Comparison of ENCODE assay signal across 8 cellular contexts in genomic region chr6:107956586-107957164, GRCh38. TPM values are rescaled to one million over a fixed set of nuclear protein-coding genes. Genes with fewer than 3 reads are reported as not detected.
DNase-seq lines count a peak whose midpoint lies in the region; ATAC-seq, FAIRE-seq and TF ChIP-seq lines count a peak whose summit lies in the region.

No MANE protein-coding gene starts in this region.

- H3K4me1 Mint-ChIP-seq in CD8-positive, alpha-beta memory T cell: peaks cover 27 to 51% (median 44%) of the 10 kb centered on the region in 3 donors
- peaks cover 40% of the 10 kb centered on the region for H3K4me1 Mint-ChIP-seq in activated CD4-positive, alpha-beta memory T cell treated with anti-CD3 and anti-CD28 coated beads for 36 hours (ENCODE audit: low read depth)
- H3K4me1 Mint-ChIP-seq in glutamatergic neuron (ENCODE audit: low read depth, unreplicated experiment): peaks cover 13% of the 10 kb centered on the region

- peak overlapping the region; percentile 67 for H3K27ac ChIP-seq in CD8-positive, alpha-beta memory T cell (ENCODE audit: low read depth, low read length)
- peak overlapping the region in 1 of 2 donors; percentile 80 for H3K27ac ChIP-seq in small intestine (ENCODE audit: low read depth in 1 of 2, low read length in 1 of 2)

- POLR2A ChIA-PET in CD8-positive, alpha-beta memory T cell (lab: Charles Lee): interaction anchor here (0.7 to 1.5 kb wide), 2 partner anchors 10 to 133 kb away, joined by 3 read pairs; partner anchors contain the start of gene SCML4
- POLR2A ChIA-PET in activated CD4-positive, alpha-beta memory T cell treated with anti-CD3 and anti-CD28 coated beads for 36 hours (lab: Charles Lee): interaction anchor here (0.5 to 1.1 kb wide), 3 partner anchors 9 to 92 kb away, joined by 3 read pairs; no protein-coding TSS in a partner anchor

- no peak for ATAC-seq in HG02870 (IDR thresholded peaks at IDR 0.05; ENCODE audit: unreplicated experiment)

- WGBS in small intestine, 3 donors: 3 to 6% (median 4%) methylated on average over 5 of the region's 5 CpGs

- in situ Hi-C loops in KBM-7 (cut with MboI; ENCODE audit: low pct_unique_long_range_greater_than_20kb, low sequenced_read_pairs): loop anchor here (25.0 kb wide), 1 partner anchor 1131 kb away; the partner anchor contains the start of genes CEP57L1 and SESN1

- intact Hi-C loops in activated CD4-positive, alpha-beta memory T cell treated with anti-CD3 and anti-CD28 coated beads for 36 hours (cut with micrococcal nuclease): loop anchor here (2.0 to 10.0 kb wide), 6 partner anchors 134 to 1528 kb away; partner anchors contain the start of genes CD164, CEP57L1, SNX3 and ZBTB24

- H3K9me3 ChIP-seq in CD8-positive, alpha-beta memory T cell (ENCODE audit: low read length): no peaks in the 10 kb centered on the region
- H3K9me3 ChIP-seq in small intestine (ENCODE audit: control insufficient read depth, low read depth): no peaks in the 10 kb centered on the region

- H3K27ac Mint-ChIP-seq in CD8-positive, alpha-beta memory T cell: peak overlapping the region; percentile 81 to 100 (median 96)
- peak overlapping the region; percentile 95 for H3K27ac Mint-ChIP-seq in activated CD4-positive, alpha-beta memory T cell treated with anti-CD3 and anti-CD28 coated beads for 36 hours
- H3K27ac Mint-ChIP-seq in glutamatergic neuron (ENCODE audit: unreplicated experiment): peak overlapping the region; percentile 99

- peak overlapping the region; percentile 84 for H3K4me3 ChIP-seq in CD8-positive, alpha-beta memory T cell (ENCODE audit: low read length)
- H3K4me3 ChIP-seq in small intestine (ENCODE audit: low read depth in 1 of 2, low read length in 2 of 2): peak overlapping the region; percentile 17 to 96

- no peak for TF ChIP-seq CTCF in glutamatergic neuron (IDR thresholded peaks at IDR 0.05; ENCODE audit: partially characterized antibody, unreplicated experiment)

- no peak for FAIRE-seq in small intestine (lab: Jason Lieb, UNC)
- no peak for FAIRE-seq in urothelium cell line (lab: Jason Lieb, UNC)

- no peaks in the 10 kb centered on the region for H3K9me3 Mint-ChIP-seq in CD8-positive, alpha-beta memory T cell
- H3K9me3 Mint-ChIP-seq in activated CD4-positive, alpha-beta memory T cell treated with anti-CD3 and anti-CD28 coated beads for 36 hours: no peaks in the 10 kb centered on the region
- H3K9me3 Mint-ChIP-seq in glutamatergic neuron (ENCODE audit: unreplicated experiment): peaks cover 27% of the 10 kb centered on the region

- peaks cover 0 to 19% (median 7%) of the 10 kb centered on the region in 3 donors for H3K36me3 Mint-ChIP-seq in CD8-positive, alpha-beta memory T cell
- H3K36me3 Mint-ChIP-seq in activated CD4-positive, alpha-beta memory T cell treated with anti-CD3 and anti-CD28 coated beads for 36 hours: peaks cover 15% of the 10 kb centered on the region
- H3K36me3 Mint-ChIP-seq in glutamatergic neuron (ENCODE audit: unreplicated experiment): no peaks in the 10 kb centered on the region

- H3K27me3 Mint-ChIP-seq in CD8-positive, alpha-beta memory T cell: no peaks in the 10 kb centered on the region
- H3K27me3 Mint-ChIP-seq in activated CD4-positive, alpha-beta memory T cell treated with anti-CD3 and anti-CD28 coated beads for 36 hours: no peaks in the 10 kb centered on the region
- H3K27me3 Mint-ChIP-seq in glutamatergic neuron (ENCODE audit: unreplicated experiment): peaks cover 16% of the 10 kb centered on the region

- no peaks in the 10 kb centered on the region for H3K36me3 ChIP-seq in CD8-positive, alpha-beta memory T cell (ENCODE audit: insufficient read depth, low read length)
- H3K36me3 ChIP-seq in small intestine (ENCODE audit: control insufficient read depth in 2 of 2, insufficient read depth in 2 of 2, low read length in 2 of 2): no peaks in the 10 kb centered on the region

- no peaks in the 10 kb centered on the region for H3K27me3 ChIP-seq in CD8-positive, alpha-beta memory T cell (ENCODE audit: insufficient read depth, low read length, poor library complexity, severe bottlenecking)
- H3K27me3 ChIP-seq in small intestine (ENCODE audit: control insufficient read depth in 2 of 2, insufficient read depth in 2 of 2, low read length in 2 of 2): no peaks in the 10 kb centered on the region

- CTCF ChIA-PET in CD8-positive, alpha-beta memory T cell (lab: Charles Lee): no interaction called here
- CTCF ChIA-PET in activated CD4-positive, alpha-beta memory T cell treated with anti-CD3 and anti-CD28 coated beads for 36 hours (lab: Charles Lee): interaction anchor here (1.5 to 1.6 kb wide), 3 partner anchors 13 to 92 kb away, joined by 3 to 8 read pairs (median 4); no protein-coding TSS in a partner anchor

- H3K4me1 ChIP-seq in CD8-positive, alpha-beta memory T cell (ENCODE audit: insufficient read depth, low read length): peaks cover 23% of the 10 kb centered on the region
- peaks cover 0 to 9% of the 10 kb centered on the region in 2 donors for H3K4me1 ChIP-seq in small intestine (ENCODE audit: control insufficient read depth in 2 of 2, insufficient read depth in 1 of 2, low read depth in 1 of 2, low read length in 1 of 2)

- no peak for DNase-seq in CD8-positive, alpha-beta memory T cell
- peak; percentile 64 for DNase-seq in KBM-7
- DNase-seq in activated CD4-positive, alpha-beta memory T cell treated with anti-CD3 and anti-CD28 coated beads for 36 hours: no peak
- DNase-seq in glutamatergic neuron: no peak
- peak; percentile 35 for DNase-seq in small intestine
- DNase-seq in urothelium cell line (ENCODE audit: low spot score): no peak
- no peak for DNase-seq in NCI-H2196 treated with DMSO at 0.1 percent for 48 hours (lab: John Stamatoyannopoulos, UW; ENCODE audit: unreplicated experiment)

- H3K4me3 Mint-ChIP-seq in CD8-positive, alpha-beta memory T cell: peak overlapping the region; percentile 93 to 100 (median 98)
- H3K4me3 Mint-ChIP-seq in activated CD4-positive, alpha-beta memory T cell treated with anti-CD3 and anti-CD28 coated beads for 36 hours: peak overlapping the region; percentile 100
- peak overlapping the region; percentile 99 for H3K4me3 Mint-ChIP-seq in glutamatergic neuron (ENCODE audit: unreplicated experiment)

RNA-seq across cellular contexts. Expression of gene SEC63, which starts 1.3 kb away (rescaled TPM):
- 10 to 100 TPM; 75.0 to 85.1 TPM for total RNA-seq in CD8-positive, alpha-beta memory T cell
- polyA plus RNA-seq in CD8-positive, alpha-beta memory T cell: 36.4 TPM
- total RNA-seq in activated CD4-positive, alpha-beta memory T cell treated with anti-CD3 and anti-CD28 coated beads for 36 hours: 10 to 100 TPM; 90.6 to 95.9 TPM
- 311 TPM for total RNA-seq in glutamatergic neuron (ENCODE audit: unreplicated experiment)
- polyA plus RNA-seq in small intestine: 10 to 100 TPM; 10.1 to 29.4 (median 11.1) TPM

Comparison
In these comparisons a context has a peak if more than half of its experiments do, and no peak if none do; other contexts are left out.
1. DNase-seq: peak in KBM-7 (single experiment) and small intestine (single experiment); none in CD8-positive, alpha-beta memory T cell (0 of 5), activated CD4-positive, alpha-beta memory T cell treated with anti-CD3 and anti-CD28 coated beads for 36 hours (single experiment), glutamatergic neuron (single experiment), urothelium cell line (single experiment) and NCI-H2196 treated with DMSO at 0.1 percent for 48 hours (single experiment).
2. Peak in every context shown above with its lines, with median percentiles within 50 percentile points of each other: H3K27ac Mint-ChIP-seq and H3K4me3 Mint-ChIP-seq.